In genomic region chr11:44596541-44597276, GRCh38 we compare ENCODE assay signal across 8 cellular contexts. TPM values are rescaled to one million over a fixed set of nuclear protein-coding genes. Genes with fewer than 3 reads are reported as not detected.
A peak's percentile ranks its signal among the peaks of the same experiment; 100 is the strongest.
DNase-seq lines count a peak whose midpoint lies in the region; ATAC-seq, FAIRE-seq and TF ChIP-seq lines count a peak whose summit lies in the region.

No MANE protein-coding gene starts in this region.

- no peak for FAIRE-seq in small intestine (lab: Jason Lieb, UNC)

- H3K27me3 ChIP-seq in heart right ventricle, result no peaks in the 10 kb centered on the region
- H3K27me3 ChIP-seq in small intestine (ENCODE audit: control insufficient read depth in 2 of 2, insufficient read depth in 2 of 2, low read length in 2 of 2), result no peaks in the 10 kb centered on the region

- H3K36me3 Mint-ChIP-seq in activated CD4-positive, alpha-beta memory T cell treated with anti-CD3 and anti-CD28 coated beads for 36 hours, result peaks cover 35% of the 10 kb centered on the region

- POLR2A ChIA-PET in activated CD4-positive, alpha-beta memory T cell treated with anti-CD3 and anti-CD28 coated beads for 36 hours (lab: Charles Lee), result interaction anchor here (0.7 to 2.0 kb wide), 10 partner anchors 11 to 32 kb away, joined by 3 to 8 read pairs (median 4); no protein-coding TSS in a partner anchor

- H3K4me1 ChIP-seq in heart right ventricle (peaks cover 20 to 75% (median 60%) of the 10 kb centered on the region in 9 donors), small intestine (ENCODE audit: control insufficient read depth in 2 of 2, insufficient read depth in 1 of 2, low read depth in 1 of 2, low read length in 1 of 2) (peaks cover 0 to 5% of the 10 kb centered on the region in 2 donors)

- H3K27ac ChIP-seq in heart right ventricle (peak overlapping the region; percentile 32 to 78 (median 58)), small intestine (ENCODE audit: low read depth in 1 of 2, low read length in 1 of 2) (peak overlapping the region in 1 of 2 donors; percentile 16)

- H3K4me1 Mint-ChIP-seq in activated CD4-positive, alpha-beta memory T cell treated with anti-CD3 and anti-CD28 coated beads for 36 hours (ENCODE audit: low read depth), result peaks cover 86% of the 10 kb centered on the region

- H3K27me3 Mint-ChIP-seq in activated CD4-positive, alpha-beta memory T cell treated with anti-CD3 and anti-CD28 coated beads for 36 hours, result no peaks in the 10 kb centered on the region

- H3K36me3 ChIP-seq in heart right ventricle, result peaks cover 0 to 13% (median 0%) of the 10 kb centered on the region in 9 donors
- H3K36me3 ChIP-seq in small intestine (ENCODE audit: control insufficient read depth in 2 of 2, insufficient read depth in 2 of 2, low read length in 2 of 2), result no peaks in the 10 kb centered on the region

- H3K27ac Mint-ChIP-seq in activated CD4-positive, alpha-beta memory T cell treated with anti-CD3 and anti-CD28 coated beads for 36 hours, result peak overlapping the region; percentile 90

- ATAC-seq in GM18861 (IDR thresholded peaks at IDR 0.05; ENCODE audit: unreplicated experiment), result peak; percentile 24
- ATAC-seq in HG03108 (IDR thresholded peaks at IDR 0.05; ENCODE audit: unreplicated experiment), result peak; percentile 26
- ATAC-seq in heart right ventricle, result peak in 6 of 8 donors; percentile 2 to 42 (median 4)

- 75 to 82% methylated on average over 12 of the region's 12 CpGs for WGBS in heart right ventricle, 2 donors
- WGBS in small intestine, 3 donors, result 62 to 67% (median 64%) methylated on average over 12 of the region's 12 CpGs

- TF ChIP-seq CTCF in heart right ventricle (IDR thresholded peaks at IDR 0.05), result no peak

- CTCF ChIA-PET in activated CD4-positive, alpha-beta memory T cell treated with anti-CD3 and anti-CD28 coated beads for 36 hours (lab: Charles Lee), result interaction anchor here (0.9 to 2.2 kb wide), 9 partner anchors 11 to 35 kb away, joined by 3 to 22 read pairs (median 4); partner anchors contain the start of gene CD82

- no peaks in the 10 kb centered on the region for H3K9me3 ChIP-seq in heart right ventricle
- H3K9me3 ChIP-seq in small intestine (ENCODE audit: control insufficient read depth, low read depth), result no peaks in the 10 kb centered on the region

- H3K9me3 Mint-ChIP-seq in activated CD4-positive, alpha-beta memory T cell treated with anti-CD3 and anti-CD28 coated beads for 36 hours, result no peaks in the 10 kb centered on the region

- intact Hi-C loops in activated CD4-positive, alpha-beta memory T cell treated with anti-CD3 and anti-CD28 coated beads for 36 hours (cut with micrococcal nuclease), result loop anchor here (1.0 kb wide), 3 partner anchors 15 to 27 kb away; no protein-coding TSS in a partner anchor
- intact Hi-C loops in heart right ventricle (cut with DNase I), result no loop called here

- peak overlapping the region; percentile 63 for H3K4me3 Mint-ChIP-seq in activated CD4-positive, alpha-beta memory T cell treated with anti-CD3 and anti-CD28 coated beads for 36 hours

- DNase-seq in activated CD4-positive, alpha-beta memory T cell treated with anti-CD3 and anti-CD28 coated beads for 36 hours, result peak; percentile 88
- no peak for DNase-seq in heart right ventricle
- DNase-seq in stimulated activated CD8-positive, alpha-beta memory T cell treated with anti-CD3 and anti-CD28 coated beads, Interleukin-4, amount 100 ng/mL, for 48 hours, result peak; percentile 77
- no peak for DNase-seq in mucosa of gallbladder (ENCODE audit: low spot score)
- no peak for DNase-seq in DMS153 treated with DMSO at 0.1 percent for 48 hours (lab: John Stamatoyannopoulos, UW; ENCODE audit: unreplicated experiment)
- no peak for DNase-seq in small intestine

- H3K4me3 ChIP-seq in heart right ventricle (no peak overlapping the region), small intestine (ENCODE audit: low read depth in 1 of 2, low read length in 2 of 2) (no peak overlapping the region)

RNA-seq across cellular contexts. Expression of gene CD82, which starts 31.2 kb away (rescaled TPM):
- 100 to 1,000 TPM; 243 to 277 TPM for total RNA-seq in activated CD4-positive, alpha-beta memory T cell treated with anti-CD3 and anti-CD28 coated beads for 36 hours
- total RNA-seq in heart right ventricle (10 to 100 TPM; 25.8 to 66.7 (median 35.2) TPM), mucosa of gallbladder (152 TPM)
- polyA plus RNA-seq in heart right ventricle (10 to 100 TPM; 18.5 to 70.4 TPM), small intestine (10 to 100 TPM; 24.2 to 89.2 (median 50.5) TPM)

Comparison
In these comparisons a context has a peak if more than half of its experiments do, and no peak if none do; other contexts are left out.
1. DNase-seq: peak in activated CD4-positive, alpha-beta memory T cell treated with anti-CD3 and anti-CD28 coated beads for 36 hours (single experiment) and stimulated activated CD8-positive, alpha-beta memory T cell treated with anti-CD3 and anti-CD28 coated beads, Interleukin-4, amount 100 ng/mL, for 48 hours (single experiment); none in heart right ventricle (0 of 2), mucosa of gallbladder (single experiment), DMS153 treated with DMSO at 0.1 percent for 48 hours (single experiment) and small intestine (single experiment).
2. Peak in every context shown above with its lines, with median percentiles within 50 percentile points of each other: ATAC-seq.